In genomic region chr2:238428866-238429265, GRCh38 we compare ENCODE assay signal across 15 cellular contexts. TPM values are rescaled to one million over a fixed set of nuclear protein-coding genes. Genes with fewer than 3 reads are reported as not detected.
DNase-seq lines count a peak whose midpoint lies in the region; ATAC-seq, FAIRE-seq and TF ChIP-seq lines count a peak whose summit lies in the region.
"Had no signal": no experiment of that assay in that cellular context is flagged by ENCODE, and none has a peak within 500 bp of the region (broad histone marks: within the 10 kb centered on the region; RNA-seq: fewer than 3 reads in every experiment).

No MANE protein-coding gene starts in this region.

- peak overlapping the region; percentile 95; the same call in 1 of the 2 replicates for H3K9ac ChIP-seq in HepG2 (ENCODE audit: insufficient read depth, low read depth, low read length)

- H4K20me1 ChIP-seq in HepG2 (ENCODE audit: insufficient read depth, low read length) = peaks cover 16% of the 10 kb centered on the region

- TF ChIP-seq POLR2A in HepG2 (IDR thresholded peaks at IDR 0.05; ENCODE audit: insufficient read depth in 1 of 2, low read depth in 2 of 2, low read length in 2 of 2) (no peak), right lobe of liver (IDR thresholded peaks at IDR 0.05) (no peak), transverse colon (IDR thresholded peaks at IDR 0.05) (no peak)

- ATAC-seq in HepG2 = no peak
- no peak for ATAC-seq in right lobe of liver
- no peak for ATAC-seq in WTC11

- peaks cover 8% of the 10 kb centered on the region for H3K36me3 Mint-ChIP-seq in WTC11

- H3K36me3 ChIP-seq in HepG2 (replicated peaks in 1 of 2; ENCODE audit: control insufficient read depth in 1 of 2, insufficient read depth in 2 of 2, low read length in 2 of 2) = peaks cover 13 to 22% of the 10 kb centered on the region in 2 experiments; a peak in 4 of 5 replicates
- peaks cover 0 to 8% (median 0%) of the 10 kb centered on the region in 4 donors for H3K36me3 ChIP-seq in right lobe of liver
- peaks cover 0 to 11% (median 3%) of the 10 kb centered on the region in 4 donors for H3K36me3 ChIP-seq in transverse colon
- H3K36me3 ChIP-seq in left ventricle myocardium inferior = peaks cover 16% of the 10 kb centered on the region

- intact Hi-C loops in HepG2 (cut with micrococcal nuclease; ENCODE audit: unreplicated experiment) = no loop called here
- intact Hi-C loops in right lobe of liver (cut with DNase I) = no loop called here
- intact Hi-C loops in transverse colon (cut with DNase I; ENCODE audit: low total_unique reads) = no loop called here
- intact Hi-C loops in left ventricle myocardium inferior (cut with micrococcal nuclease) = no loop called here

- H3K27me3 ChIP-seq in HepG2 (ENCODE audit: control insufficient read depth in 1 of 2, insufficient read depth in 2 of 2, low read length in 2 of 2) = no peaks in the 10 kb centered on the region; a peak in 1 of 5 replicates
- H3K27me3 ChIP-seq in right lobe of liver = no peaks in the 10 kb centered on the region
- H3K27me3 ChIP-seq in transverse colon = no peaks in the 10 kb centered on the region
- H3K27me3 ChIP-seq in left ventricle myocardium inferior (ENCODE audit: low read depth) = peaks cover 27% of the 10 kb centered on the region

- FAIRE-seq in HepG2 (lab: Jason Lieb, UNC) = no peak

- H3K27me3 Mint-ChIP-seq in WTC11 (ENCODE audit: low read depth) = no peaks in the 10 kb centered on the region

- peaks cover 65% of the 10 kb centered on the region for H3K4me1 ChIP-seq in HepG2 (ENCODE audit: insufficient read depth, low read length)
- peaks cover 0 to 17% (median 4%) of the 10 kb centered on the region in 4 donors for H3K4me1 ChIP-seq in right lobe of liver
- H3K4me1 ChIP-seq in transverse colon = peaks cover 6 to 23% (median 17%) of the 10 kb centered on the region in 4 donors
- peaks cover 37% of the 10 kb centered on the region for H3K4me1 ChIP-seq in left ventricle myocardium inferior

- no peak for TF ChIP-seq EP300 in HepG2 (IDR thresholded peaks at IDR 0.05; ENCODE audit: low read depth in 2 of 2, low read length in 2 of 2)
- TF ChIP-seq EP300 in HepG2 (CRISPR knock-in tag; IDR thresholded peaks at IDR 0.05; ENCODE audit: borderline replicate concordance) = no peak
- TF ChIP-seq EP300 in transverse colon (IDR thresholded peaks at IDR 0.05; ENCODE audit: low read depth) = no peak

- TF ChIP-seq CTCF in HepG2 (CRISPR knock-in tag; IDR thresholded peaks at IDR 0.05) (no peak), right lobe of liver (IDR thresholded peaks at IDR 0.05) (no peak), WTC11 (IDR thresholded peaks at IDR 0.05) (no peak), fibroblast of pulmonary artery (IDR thresholded peaks at IDR 0.05; ENCODE audit: low read length, missing control alignments) (no peak), transverse colon (IDR thresholded peaks at IDR 0.05) (no peak), left ventricle myocardium inferior (IDR thresholded peaks at IDR 0.05; ENCODE audit: borderline replicate concordance) (no peak)

- TF ChIP-seq RAD21 in HepG2 (CRISPR knock-in tag; IDR thresholded peaks at IDR 0.05) = no peak

- peak overlapping the region; percentile 84 for H3K4me2 ChIP-seq in HepG2 (ENCODE audit: low read depth, low read length)

- H3K9me3 Mint-ChIP-seq in WTC11 = no peaks in the 10 kb centered on the region

- no peak overlapping the region for H3K27ac Mint-ChIP-seq in WTC11

- POLR2A ChIA-PET in HepG2 (lab: Yijun Ruan, JAX) (interaction anchor here (1.1 to 2.1 kb wide), 3 partner anchors 13 to 25 kb away, joined by 3 to 11 read pairs (median 3); no protein-coding TSS in a partner anchor), WTC11 (lab: Charles Lee) (no interaction called here)

- H3K9me3 ChIP-seq in HepG2 (ENCODE audit: low read length) (no peaks in the 10 kb centered on the region), right lobe of liver (no peaks in the 10 kb centered on the region), transverse colon (no peaks in the 10 kb centered on the region), left ventricle myocardium inferior (replicated peaks) (peaks cover 16% of the 10 kb centered on the region)

- no TSS peak for BruUV-seq in HepG2 (replicated peaks; lab: Mats Ljungman, UMichigan)

- in situ Hi-C loops in HepG2 (cut with HindIII; ENCODE audit: extremely low pct_ligation_motif_present, low pct_unique_long_range_greater_than_20kb) = no loop called here
- in situ Hi-C loops in transverse colon (cut with MboI; ENCODE audit: low pct_ligation_motif_present in 1 of 4, low pct_unique_long_range_greater_than_20kb in 1 of 4, low sequenced_read_pairs in 3 of 4) = no loop called here

- CTCF ChIA-PET in HepG2 (lab: Yijun Ruan, JAX; ENCODE audit: low intra/inter-chr PET ratio, low total read pairs) = no interaction called here
- CTCF ChIA-PET in WTC11 (lab: Charles Lee) = interaction anchor here (1.2 to 1.9 kb wide), 2 partner anchors 43 to 61 kb away, joined by 3 to 7 read pairs; no protein-coding TSS in a partner anchor

- H3K4me1 Mint-ChIP-seq in WTC11 = peaks cover 14% of the 10 kb centered on the region

- H3K4me3 ChIP-seq in HepG2 (replicated peaks in 1 of 3; ENCODE audit: insufficient read depth in 1 of 3, low read depth in 2 of 3, low read length in 3 of 3) = peak overlapping the region; percentile 1 to 94 (median 84); a peak in 4 of 6 replicates
- H3K4me3 ChIP-seq in right lobe of liver = no peak overlapping the region
- peak overlapping the region; percentile 12 for H3K4me3 ChIP-seq in fibroblast of pulmonary artery (replicated peaks; ENCODE audit: low read depth, low read length)
- H3K4me3 ChIP-seq in transverse colon = no peak overlapping the region
- H3K4me3 ChIP-seq in left ventricle myocardium inferior = no peak overlapping the region

- H3K79me2 ChIP-seq in HepG2 (ENCODE audit: insufficient read depth, low read length) = peaks cover 68% of the 10 kb centered on the region

- DNase-seq in HepG2 (ENCODE audit: low spot score) (no peak), right lobe of liver (no peak), WTC11 (ENCODE audit: low spot score) (no peak), fibroblast of pulmonary artery (ENCODE audit: low read depth) (no peak), NCI-H2107 treated with DMSO at 0.1 percent for 48 hours (lab: John Stamatoyannopoulos, UW; ENCODE audit: unreplicated experiment) (no peak), transverse colon (no peak), NAMALWA (ENCODE audit: low spot score) (no peak), left ventricle myocardium inferior (no peak)
- DNase-seq: activated effector memory CD4-positive, alpha-beta T cell treated with Interleukin-2 at 50 U/mL for 16 hours; C1 segment of cervical spinal cord; cortex of kidney; foreskin melanocyte; NCI-H446; stimulated activated CD4-positive, alpha-beta T cell treated with anti-CD3 and anti-CD28 coated beads, Interleukin-12 subunit alpha, Interleukin-12 subunit beta, amount 100 ng/mL, for 4 hours; WERI-Rb-1 had no signal

- no peak overlapping the region for H3K27ac ChIP-seq in HepG2 (ENCODE audit: extremely low read length, insufficient read depth, low read length)
- no peak overlapping the region for H3K27ac ChIP-seq in right lobe of liver
- no peak overlapping the region for H3K27ac ChIP-seq in transverse colon
- no peak overlapping the region for H3K27ac ChIP-seq in left ventricle myocardium inferior (replicated peaks)
- H3K27ac ChIP-seq: WERI-Rb-1 had no signal

- no peak overlapping the region for H2AFZ ChIP-seq in HepG2 (ENCODE audit: low read length)

- WGBS in HepG2 (ENCODE audit: low lambda C conversion rate) = 93% methylated on average over 8 of the region's 8 CpGs
- 94% methylated on average over 5 of the region's 8 CpGs for WGBS in right lobe of liver (ENCODE audit: insufficient coverage, low coverage, low lambda C conversion rate, missing lambda C conversion rate)
- WGBS in transverse colon (ENCODE audit: low coverage in 1 of 2), 2 donors = 93 to 100% methylated on average over 4 to 8 of the region's 8 CpGs

- peak overlapping the region; percentile 94; the same call in 1 of the 2 replicates for H3K4me3 Mint-ChIP-seq in WTC11

TF ChIP-seq in HepG2, 621 proteins besides CTCF, POLR2A, EP300 and RAD21:
- TF ChIP-seq KAT2B (IDR thresholded peaks at IDR 0.05; ENCODE audit: borderline replicate concordance, low read depth, low read length) = peak; percentile 1; the same call in 1 of the 2 replicates
- no peak for TF ChIP-seq FOSL2 (CRISPR knock-in tag; IDR thresholded peaks at IDR 0.05)

TF ChIP-seq in WTC11, 78 proteins besides CTCF, POLR2A, EP300 and RAD21 (continues in another document):
- TF ChIP-seq ZNF138 (CRISPR knock-in tag; conservative IDR thresholded peaks at IDR 0.05) = no peak
- TF ChIP-seq IRF2 (CRISPR knock-in tag; IDR thresholded peaks at IDR 0.05; ENCODE audit: borderline replicate concordance, low read depth) = no peak
- no peak for TF ChIP-seq SP1 (CRISPR knock-in tag; conservative IDR thresholded peaks at IDR 0.05)
- TF ChIP-seq TEAD4 (CRISPR knock-in tag; IDR thresholded peaks at IDR 0.05) = no peak
- no peak for TF ChIP-seq ZNF416 (CRISPR knock-in tag; IDR thresholded peaks at IDR 0.05)

RNA-seq across cellular contexts. Expression of gene ASB1, which starts 2.1 kb away (rescaled TPM):
- total RNA-seq in HepG2 (2016; rRNA removed; fragmentation: Illumina TruSeq; extraction: Trizol) (47.5 and 48.6 TPM in 2 replicates), right lobe of liver (10 to 100 TPM in 2 of 6 experiments, 1 to 10 TPM in 4; 6.3 to 18.2 (median 8.4) TPM), WTC11 (2021) (36.2 to 43.9 TPM (median 39.1 TPM) in 3 replicates), transverse colon (10 to 100 TPM in 3 of 4 donors, 1 to 10 TPM in 1; 9.4 to 48.3 (median 17.2) TPM), left ventricle myocardium inferior (52.6 TPM)
- total RNA-seq in HepG2 (2016; cell fraction: cytosol; rRNA removed; fragmentation: Illumina TruSeq; extraction: Trizol; ENCODE audit: low read depth) = 36.1 and 38.8 TPM in 2 replicates
- 42.9 and 49.7 TPM in 2 replicates for total RNA-seq in HepG2 (2016; cell fraction: insoluble cytoplasmic fraction; rRNA removed; fragmentation: Illumina TruSeq; extraction: Trizol)
- 46.0 and 48.9 TPM in 2 replicates for total RNA-seq in HepG2 (2016; cell fraction: membrane; rRNA removed; fragmentation: Illumina TruSeq; extraction: Trizol)
- total RNA-seq in HepG2 (2016; cell fraction: nucleus; rRNA removed; fragmentation: Illumina TruSeq; extraction: Trizol) = 36.1 and 43.2 TPM in 2 replicates
- polyA plus RNA-seq in HepG2 (2011; rRNA removed) = 45.6 and 49.2 TPM in 2 replicates
- polyA plus RNA-seq in HepG2 (2011; cell fraction: cytosol; rRNA removed) = 33.5 and 52.6 TPM in 2 replicates
- 151 and 167 TPM in 2 replicates for polyA plus RNA-seq in HepG2 (2011; cell fraction: nucleus; rRNA removed)
- 36.1 and 37.5 TPM in 2 replicates for polyA plus RNA-seq in HepG2 (2012)
- polyA plus RNA-seq in HepG2 (2016; cell fraction: cytosol; fragmentation: Illumina TruSeq; extraction: Trizol; ENCODE audit: low read depth) = 39.0 and 42.6 TPM in 2 replicates
- 48.6 and 51.7 TPM in 2 replicates for polyA plus RNA-seq in HepG2 (2016; cell fraction: insoluble cytoplasmic fraction; fragmentation: Illumina TruSeq; extraction: Trizol; ENCODE audit: low read depth)
- polyA plus RNA-seq in HepG2 (2016; cell fraction: membrane; fragmentation: Illumina TruSeq; extraction: Trizol; ENCODE audit: low read depth) = 45.0 and 48.7 TPM in 2 replicates
- 83.8 and 85.3 TPM in 2 replicates for polyA plus RNA-seq in HepG2 (2016; cell fraction: nucleus; fragmentation: Illumina TruSeq; extraction: Trizol; ENCODE audit: insufficient read depth, low read depth)
- 19.6 and 68.1 TPM in 2 replicates for polyA minus RNA-seq in HepG2 (2011; rRNA and poly(A)+ RNA removed; ENCODE audit: low replicate concordance)
- polyA minus RNA-seq in HepG2 (2011; cell fraction: cytosol; rRNA and poly(A)+ RNA removed) = 23.7 TPM in 2 replicates
- 45.2 and 49.1 TPM in 2 replicates for polyA minus RNA-seq in HepG2 (2011; cell fraction: nucleus; rRNA and poly(A)+ RNA removed)

Comparison
In these comparisons a context has a peak if more than half of its experiments do, and no peak if none do; other contexts are left out.
1. H3K4me3 ChIP-seq: peak in HepG2 (3 of 3) and fibroblast of pulmonary artery (single experiment); none in right lobe of liver (0 of 3), transverse colon (0 of 4) and left ventricle myocardium inferior (single experiment).